ENCODE assay signal across 17 cellular contexts in the genomic region with DNA sequence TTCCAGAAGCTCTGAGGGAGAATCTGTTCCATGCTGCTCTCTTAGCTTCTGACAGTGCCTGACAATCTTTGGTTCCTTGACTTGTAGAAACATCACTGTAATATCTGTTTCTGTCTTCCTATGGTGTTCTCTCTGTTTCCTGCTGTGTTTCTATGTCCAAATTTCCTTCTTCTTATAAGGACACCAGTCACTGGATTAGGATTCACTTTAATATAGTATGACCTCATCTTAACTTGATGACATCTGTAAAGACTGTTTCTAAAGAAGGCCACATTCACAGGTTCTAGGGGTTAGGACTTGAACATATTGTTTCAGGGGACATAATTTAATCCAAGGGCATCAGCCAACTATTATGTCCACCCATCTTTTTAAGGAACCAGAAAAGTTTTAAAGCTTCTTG.
DNase-seq lines count a peak whose midpoint lies in the region; FAIRE-seq and TF ChIP-seq lines count a peak whose summit lies in the region.
"Had no signal": no experiment of that assay in that cellular context is flagged by ENCODE, and none has a peak within 500 bp of the region (broad histone marks: within the 10 kb centered on the region; RNA-seq: fewer than 3 reads in every experiment).

No MANE protein-coding gene starts in this region.

- peak overlapping the region; percentile 51 for H3K27ac Mint-ChIP-seq in activated naive CD4-positive, alpha-beta T cell treated with anti-CD3 and anti-CD28 coated beads for 36 hours
- H3K27ac Mint-ChIP-seq: B cell; CD4-positive, alpha-beta memory T cell had no signal

- peak overlapping the region; percentile 37; the same call in 1 of the 2 replicates for H3K4me2 ChIP-seq in BLaER1

- no peak for TF ChIP-seq POLR2A in H54 (IDR thresholded peaks at IDR 0.05; ENCODE audit: low read depth, low read length)

- H3K36me3 Mint-ChIP-seq in activated naive CD4-positive, alpha-beta T cell treated with anti-CD3 and anti-CD28 coated beads for 36 hours (ENCODE audit: low read depth) = no peaks in the 10 kb centered on the region
- H3K36me3 Mint-ChIP-seq: CD4-positive, alpha-beta memory T cell had no signal

- intact Hi-C loops in activated naive CD4-positive, alpha-beta T cell treated with anti-CD3 and anti-CD28 coated beads for 36 hours (cut with micrococcal nuclease) = no loop called here

- DNase-seq in activated naive CD4-positive, alpha-beta T cell treated with anti-CD3 and anti-CD28 coated beads for 36 hours = no peak
- no peak for DNase-seq in activated naive CD4-positive, alpha-beta T cell treated with anti-CD3 and anti-CD28 coated beads, Interleukin-2, amount 50 U/mL, for 16 hours
- DNase-seq in H54 (ENCODE audit: insufficient read length, low spot score) = no peak
- DNase-seq in foreskin fibroblast = no peak
- DNase-seq: C1 segment of cervical spinal cord; Calu3; CD4-positive, alpha-beta memory T cell; COR-L47; DND-41; GOT3; H7; HCEC 1CT had no signal

- CTCF ChIA-PET in activated naive CD4-positive, alpha-beta T cell treated with anti-CD3 and anti-CD28 coated beads for 36 hours (lab: Charles Lee) = interaction anchor here (0.6 kb wide), 1 partner anchor 60 kb away, joined by 6 read pairs; no protein-coding TSS in a partner anchor
- CTCF ChIA-PET in HEK293 (lab: Yijun Ruan, JAX) = interaction anchor here (1.0 kb wide), 1 partner anchor 26 kb away, joined by 3 read pairs; no protein-coding TSS in a partner anchor

- no peak for TF ChIP-seq CTCF in HEK293 (tag by site-specific recombination; IDR thresholded peaks at IDR 0.05)
- no peak for TF ChIP-seq CTCF in foreskin fibroblast (IDR thresholded peaks at IDR 0.05; ENCODE audit: low read depth, low read length)

- no peaks in the 10 kb centered on the region for H4K20me1 ChIP-seq in BLaER1

- H3K9me3 ChIP-seq in BLaER1 = no peaks in the 10 kb centered on the region
- H3K9me3 ChIP-seq in HEK293 (ENCODE audit: control insufficient read depth, insufficient read depth, low read depth, low read length) = no peaks in the 10 kb centered on the region

- H3K27me3 ChIP-seq in BLaER1 = no peaks in the 10 kb centered on the region

- peaks cover 8% of the 10 kb centered on the region for H3K27me3 Mint-ChIP-seq in activated naive CD4-positive, alpha-beta T cell treated with anti-CD3 and anti-CD28 coated beads for 36 hours (ENCODE audit: low read depth)

- no peaks in the 10 kb centered on the region for H3K9me3 Mint-ChIP-seq in activated naive CD4-positive, alpha-beta T cell treated with anti-CD3 and anti-CD28 coated beads for 36 hours

- POLR2A ChIA-PET in HEK293 (lab: Yijun Ruan, JAX) = no interaction called here

- no peak overlapping the region for H3K4me3 Mint-ChIP-seq in activated naive CD4-positive, alpha-beta T cell treated with anti-CD3 and anti-CD28 coated beads for 36 hours
- H3K4me3 Mint-ChIP-seq: B cell; CD4-positive, alpha-beta memory T cell had no signal

- H3K4me1 Mint-ChIP-seq in activated naive CD4-positive, alpha-beta T cell treated with anti-CD3 and anti-CD28 coated beads for 36 hours (ENCODE audit: low read depth) = no peaks in the 10 kb centered on the region
- H3K4me1 Mint-ChIP-seq: B cell; CD4-positive, alpha-beta memory T cell had no signal

- H3K27ac ChIP-seq in BLaER1 = no peak overlapping the region
- no peak overlapping the region for H3K27ac ChIP-seq in HEK293 (ENCODE audit: extremely low read depth, low read depth, low read length)

- peaks cover 42% of the 10 kb centered on the region for H3K4me1 ChIP-seq in BLaER1
- no peaks in the 10 kb centered on the region for H3K4me1 ChIP-seq in HEK293 (ENCODE audit: control insufficient read depth, insufficient read depth, low read length)

- H3K36me3 ChIP-seq in BLaER1 = no peaks in the 10 kb centered on the region
- no peaks in the 10 kb centered on the region for H3K36me3 ChIP-seq in HEK293 (ENCODE audit: control insufficient read depth in 2 of 2, insufficient read depth in 1 of 2, low read length in 2 of 2)

- no peak overlapping the region for H3K4me3 ChIP-seq in BLaER1
- no peak overlapping the region for H3K4me3 ChIP-seq in HEK293 (ENCODE audit: low read depth, low read length)
- no peak overlapping the region for H3K4me3 ChIP-seq in foreskin fibroblast (ENCODE audit: low read depth in 1 of 2, low read length in 2 of 2)

- H3K9ac ChIP-seq in BLaER1 = no peak overlapping the region

- FAIRE-seq in H54 (lab: Jason Lieb, UNC) = no peak
- FAIRE-seq: G401.6, GM12892 had no signal

TF ChIP-seq in HEK293, 187 proteins besides CTCF, POLR2A, EP300 and RAD21:
- TF ChIP-seq ZNF248 (tag by site-specific recombination; IDR thresholded peaks at IDR 0.05) = no peak
- no peak for TF ChIP-seq YY2 (tag by site-specific recombination; IDR thresholded peaks at IDR 0.05)
- peak; percentile 65 for TF ChIP-seq ATF2 (tag by site-specific recombination; IDR thresholded peaks at IDR 0.05; ENCODE audit: low read depth)
